In genomic region chrX:131577999-131578734, GRCh38 we compare ENCODE assay signal across 2 cellular contexts.
TF ChIP-seq lines count a peak whose summit lies in the region.

No MANE protein-coding gene starts in this region.

TF ChIP-seq in H1, 55 proteins besides CTCF, POLR2A, EP300 and RAD21:
- TF ChIP-seq HDAC2 (IDR thresholded peaks at IDR 0.05; ENCODE audit: borderline replicate concordance in 1 of 2, low read depth in 2 of 2, low read length in 2 of 2), result no peak
- TF ChIP-seq YY1 (IDR thresholded peaks at IDR 0.05; ENCODE audit: low read depth, low read length), result peak; percentile 57; the same call in 1 of the 2 replicates
- 0 out of 2 replicates have a peak, but pooled peaks have one; percentile 35 for TF ChIP-seq TAF1 (IDR thresholded peaks at IDR 0.05; ENCODE audit: low read depth, low read length)
TF ChIP-seq in H1: peak in this region for 2.

TF ChIP-seq in neural cell, 6 proteins besides CTCF, POLR2A, EP300 and RAD21:
- TF ChIP-seq REST (IDR thresholded peaks at IDR 0.05; ENCODE audit: borderline replicate concordance) (no peak), SMC3 (conservative IDR thresholded peaks at IDR 0.05; ENCODE audit: poor library complexity) (no peak), MXI1 (conservative IDR thresholded peaks at IDR 0.05; ENCODE audit: poor library complexity, severe bottlenecking) (no peak)
